13 cellular contexts compared by ENCODE assay signal in genomic region chr6:16625319-16626240, GRCh38.
DNase-seq lines count a peak whose midpoint lies in the region; ATAC-seq and TF ChIP-seq lines count a peak whose summit lies in the region.
"Had no signal": no experiment of that assay in that cellular context is flagged by ENCODE, and none has a peak within 500 bp of the region (broad histone marks: within the 10 kb centered on the region; RNA-seq: fewer than 3 reads in every experiment).

No MANE protein-coding gene starts in this region.

- POLR2A ChIA-PET in HEK293T (lab: Yijun Ruan, JAX) = no interaction called here

- DNase-seq in EL (peak; percentile 57), MV-4-11 (lab: John Stamatoyannopoulos, UW) (peak; percentile 63), myocyte (ENCODE audit: low read depth) (peak; percentile 28), HEK293T (ENCODE audit: extremely low spot score) (no peak), Right ventricle myocardium inferior (ENCODE audit: missing footprints) (no peak)
- DNase-seq: activated CD4-positive, CD25-positive, alpha-beta regulatory T cell; activated naive CD8-positive, alpha-beta T cell treated with anti-CD3 and anti-CD28 coated beads, Interleukin-2, amount 50 U/mL, for 24 hours; heart left ventricle; left colon; NCI-H2107 had no signal

- ATAC-seq in SK-N-SH treated with all-trans-retinoic acid at 6 μM for 48 hours (peak; percentile 67), Right ventricle myocardium inferior (no peak), HG02870 (IDR thresholded peaks at IDR 0.05; ENCODE audit: unreplicated experiment) (no peak), HG03565 (IDR thresholded peaks at IDR 0.05; ENCODE audit: unreplicated experiment) (no peak)
- ATAC-seq: activated naive CD8-positive, alpha-beta T cell treated with anti-CD3 and anti-CD28 coated beads, Interleukin-2, amount 50 U/mL, for 24 hours; heart left ventricle; left colon had no signal

- intact Hi-C loops in Right ventricle myocardium inferior (cut with DNase I) = no loop called here

- CTCF ChIA-PET in HEK293T (lab: Yijun Ruan, JAX) = interaction anchor here (0.6 kb wide), 1 partner anchor 348 kb away, joined by 3 read pairs; no protein-coding TSS in a partner anchor

TF ChIP-seq in SK-N-SH treated with all-trans-retinoic acid at 6 μM for 48 hours, 23 proteins besides CTCF, POLR2A, EP300 and RAD21 (continues in another document):
- no peak for TF ChIP-seq ZFP3 (CRISPR knock-in tag; IDR thresholded peaks at IDR 0.05)
- TF ChIP-seq CSDC2 (CRISPR knock-in tag; IDR thresholded peaks at IDR 0.05) = no peak
- TF ChIP-seq TSHZ2 (CRISPR knock-in tag; IDR thresholded peaks at IDR 0.05) = no peak
- TF ChIP-seq SNAI2 (CRISPR knock-in tag; IDR thresholded peaks at IDR 0.05) = no peak
- TF ChIP-seq CREB5 (CRISPR knock-in tag; IDR thresholded peaks at IDR 0.05; ENCODE audit: low read depth) = no peak
- TF ChIP-seq CSRNP3 (CRISPR knock-in tag; IDR thresholded peaks at IDR 0.05) = no peak
- no peak for TF ChIP-seq ISL1 (CRISPR knock-in tag; IDR thresholded peaks at IDR 0.05)
- no peak for TF ChIP-seq ZNF70 (CRISPR knock-in tag; IDR thresholded peaks at IDR 0.05)
- no peak for TF ChIP-seq GLIS3 (CRISPR knock-in tag; IDR thresholded peaks at IDR 0.05)
- no peak for TF ChIP-seq OSR1 (CRISPR knock-in tag; IDR thresholded peaks at IDR 0.05)
- no peak for TF ChIP-seq TCF4 (CRISPR knock-in tag; IDR thresholded peaks at IDR 0.05; ENCODE audit: borderline replicate concordance)
- TF ChIP-seq BACH2 (CRISPR knock-in tag; IDR thresholded peaks at IDR 0.05; ENCODE audit: borderline replicate concordance) = no peak
- TF ChIP-seq RARB (CRISPR knock-in tag; IDR thresholded peaks at IDR 0.05) = no peak

TF ChIP-seq in HEK293T, 16 proteins besides CTCF, POLR2A, EP300 and RAD21:
- TF ChIP-seq FOXM1 (IDR thresholded peaks at IDR 0.05; ENCODE audit: borderline replicate concordance) = no peak
- no peak for TF ChIP-seq ARNT (IDR thresholded peaks at IDR 0.05)
- no peak for TF ChIP-seq TARDBP (IDR thresholded peaks at IDR 0.05)
- TF ChIP-seq FOXA1 (IDR thresholded peaks at IDR 0.05) = no peak
- TF ChIP-seq HDGF (IDR thresholded peaks at IDR 0.05; ENCODE audit: borderline replicate concordance) = no peak
- TF ChIP-seq SP1 (IDR thresholded peaks at IDR 0.05) = no peak
- TF ChIP-seq PKNOX1 (IDR thresholded peaks at IDR 0.05) = no peak
- TF ChIP-seq ELF4 (IDR thresholded peaks at IDR 0.05) = no peak
- no peak for TF ChIP-seq CTBP1 (IDR thresholded peaks at IDR 0.05; ENCODE audit: borderline replicate concordance)
- no peak for TF ChIP-seq L3MBTL2 (conservative IDR thresholded peaks at IDR 0.05)
- no peak for TF ChIP-seq LEF1 (IDR thresholded peaks at IDR 0.05; ENCODE audit: borderline replicate concordance)
- no peak for TF ChIP-seq FOXK2 (IDR thresholded peaks at IDR 0.05)
- TF ChIP-seq NFRKB (IDR thresholded peaks at IDR 0.05) = no peak
- TF ChIP-seq SUZ12 (IDR thresholded peaks at IDR 0.05) = no peak
- no peak for TF ChIP-seq BHLHE40 (IDR thresholded peaks at IDR 0.05; ENCODE audit: borderline replicate concordance)
- no peak for TF ChIP-seq ZNF384 (IDR thresholded peaks at IDR 0.05)

Comparison
In these comparisons a context has a peak if more than half of its experiments do, and no peak if none do; other contexts are left out.
1. DNase-seq: peak in EL (single experiment), MV-4-11 (single experiment) and myocyte (single experiment); none in HEK293T (single experiment) and Right ventricle myocardium inferior (single experiment).